In the genomic region with DNA sequence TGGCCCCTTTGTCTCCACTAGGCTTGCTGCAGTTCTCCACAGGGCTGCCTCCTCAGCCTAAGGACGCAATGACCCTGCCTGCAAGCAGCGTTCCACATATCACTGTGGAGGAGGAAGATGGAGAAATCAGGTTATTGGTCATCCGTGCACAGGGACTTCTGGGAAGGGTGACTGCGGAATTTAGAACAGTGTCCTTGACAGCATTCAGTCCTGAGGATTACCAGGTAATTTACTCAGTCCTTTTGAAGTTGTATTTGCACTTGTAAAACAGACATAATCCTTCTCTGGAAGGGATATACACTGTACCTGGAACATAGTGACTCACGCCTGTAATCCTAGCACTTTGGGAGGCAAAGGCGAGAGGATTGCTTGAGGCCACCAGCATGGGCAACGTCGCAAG, we compare ENCODE assay signal across 24 cellular contexts.
"Had no signal": no experiment of that assay in that cellular context is flagged by ENCODE, and none has a peak within 500 bp of the region (broad histone marks: within the 10 kb centered on the region; RNA-seq: fewer than 3 reads in every experiment).

No MANE protein-coding gene starts in this region.

- H3K27me3 ChIP-seq: spleen, thyroid gland, upper lobe of right lung had no signal

- H3K27ac ChIP-seq: left ventricle myocardium inferior, spleen, thyroid gland, upper lobe of right lung had no signal

- H3K36me3 Mint-ChIP-seq: activated CD8-positive, alpha-beta memory T cell treated with anti-CD3 and anti-CD28 coated beads, Interleukin-2, amount 10 ng/mL, durations not matched to agents 7 days and 5 days; mesothelial cell of epicardium; naive thymus-derived CD8-positive, alpha-beta T cell had no signal

- H3K4me3 Mint-ChIP-seq: activated CD4-positive, alpha-beta T cell treated with anti-CD3 and anti-CD28 coated beads, Interleukin-2, amount 10 ng/mL, durations not matched to agents 24 days and 14 days; activated CD8-positive, alpha-beta memory T cell treated with anti-CD3 and anti-CD28 coated beads, Interleukin-2, amount 10 ng/mL, durations not matched to agents 7 days and 5 days; activated CD8-positive, alpha-beta T cell treated with anti-CD3 and anti-CD28 coated beads for 36 hours; activated naive CD8-positive, alpha-beta T cell treated with anti-CD3 and anti-CD28 coated beads, Interleukin-2, amount 50 U/mL, for 24 hours; mesothelial cell of epicardium; naive thymus-derived CD8-positive, alpha-beta T cell; stimulated activated naive CD8-positive, alpha-beta T cell treated with anti-CD3 and anti-CD28 coated beads, Interleukin-15, Interleukin-2, amounts not matched to agents 100 ng/mL and 50 ng/mL, for 24 hours; T-helper 1 cell treated with Interleukin-12 subunit alpha and Interleukin-12 subunit beta and Interleukin-4 antibody, amounts not matched to agents 30 μg/mL and 1 μg/mL, for 36 hours had no signal

- FAIRE-seq: endometrium had no signal

- ATAC-seq: activated CD4-positive, CD25-positive, alpha-beta regulatory T cell treated with anti-CD3 and anti-CD28 coated beads, Interleukin-2, amount 50 U/mL, for 24 hours; activated CD8-positive, alpha-beta memory T cell treated with anti-CD3 and anti-CD28 coated beads, Interleukin-2, amount 10 ng/mL, durations not matched to agents 7 days and 5 days; activated CD8-positive, alpha-beta T cell treated with anti-CD3 and anti-CD28 coated beads for 36 hours; activated naive CD8-positive, alpha-beta T cell treated with anti-CD3 and anti-CD28 coated beads, Interleukin-2, amount 50 U/mL, for 24 hours; naive thymus-derived CD8-positive, alpha-beta T cell; upper lobe of right lung had no signal

- DNase-seq: activated CD4-positive, alpha-beta T cell treated with anti-CD3 and anti-CD28 coated beads, Interleukin-2, amount 10 ng/mL, durations not matched to agents 24 days and 14 days; activated CD8-positive, alpha-beta memory T cell treated with anti-CD3 and anti-CD28 coated beads, Interleukin-2, amount 10 ng/mL, durations not matched to agents 7 days and 5 days; activated CD8-positive, alpha-beta T cell treated with anti-CD3 and anti-CD28 coated beads for 36 hours; activated gamma-delta T cell; activated naive CD4-positive, alpha-beta T cell treated with anti-CD3 and anti-CD28 coated beads, Interleukin-2, amount 50 U/mL, for 16 hours; activated naive CD8-positive, alpha-beta T cell treated with anti-CD3 and anti-CD28 coated beads, Interleukin-2, amount 50 U/mL, for 24 hours; activated T-cell treated with anti-CD3 and anti-CD28 coated beads for 4 hours; effector CD4-positive, alpha-beta T cell; foreskin melanocyte; glutamatergic neuron; hippocampal formation; left ventricle myocardium inferior; naive thymus-derived CD8-positive, alpha-beta T cell; retina; spleen; stimulated activated CD4-positive, alpha-beta T cell treated with anti-CD3 and anti-CD28 coated beads, Interleukin-4, amount 100 ng/mL, for 1 hour; substantia nigra; thyroid gland; upper lobe of right lung had no signal

- H3K27ac Mint-ChIP-seq: activated CD4-positive, alpha-beta T cell treated with anti-CD3 and anti-CD28 coated beads, Interleukin-2, amount 10 ng/mL, durations not matched to agents 24 days and 14 days; activated CD8-positive, alpha-beta memory T cell treated with anti-CD3 and anti-CD28 coated beads, Interleukin-2, amount 10 ng/mL, durations not matched to agents 7 days and 5 days; activated CD8-positive, alpha-beta T cell treated with anti-CD3 and anti-CD28 coated beads for 36 hours; activated naive CD8-positive, alpha-beta T cell treated with anti-CD3 and anti-CD28 coated beads, Interleukin-2, amount 50 U/mL, for 24 hours; mesothelial cell of epicardium; naive thymus-derived CD8-positive, alpha-beta T cell; stimulated activated naive CD8-positive, alpha-beta T cell treated with anti-CD3 and anti-CD28 coated beads, Interleukin-15, Interleukin-2, amounts not matched to agents 100 ng/mL and 50 ng/mL, for 24 hours; T-helper 1 cell treated with Interleukin-12 subunit alpha and Interleukin-12 subunit beta and Interleukin-4 antibody, amounts not matched to agents 30 μg/mL and 1 μg/mL, for 36 hours had no signal

- H3K27me3 Mint-ChIP-seq: activated CD4-positive, alpha-beta T cell treated with anti-CD3 and anti-CD28 coated beads, Interleukin-2, amount 10 ng/mL, durations not matched to agents 24 days and 14 days; activated CD8-positive, alpha-beta memory T cell treated with anti-CD3 and anti-CD28 coated beads, Interleukin-2, amount 10 ng/mL, durations not matched to agents 7 days and 5 days; activated naive CD8-positive, alpha-beta T cell treated with anti-CD3 and anti-CD28 coated beads, Interleukin-2, amount 50 U/mL, for 24 hours; stimulated activated naive CD8-positive, alpha-beta T cell treated with anti-CD3 and anti-CD28 coated beads, Interleukin-15, Interleukin-2, amounts not matched to agents 100 ng/mL and 50 ng/mL, for 24 hours had no signal

- H3K9me3 Mint-ChIP-seq: activated CD4-positive, alpha-beta T cell treated with anti-CD3 and anti-CD28 coated beads, Interleukin-2, amount 10 ng/mL, durations not matched to agents 24 days and 14 days; activated CD8-positive, alpha-beta T cell treated with anti-CD3 and anti-CD28 coated beads for 36 hours; activated naive CD8-positive, alpha-beta T cell treated with anti-CD3 and anti-CD28 coated beads, Interleukin-2, amount 50 U/mL, for 24 hours; mesothelial cell of epicardium; naive thymus-derived CD8-positive, alpha-beta T cell; stimulated activated naive CD8-positive, alpha-beta T cell treated with anti-CD3 and anti-CD28 coated beads, Interleukin-15, Interleukin-2, amounts not matched to agents 100 ng/mL and 50 ng/mL, for 24 hours; T-helper 1 cell treated with Interleukin-12 subunit alpha and Interleukin-12 subunit beta and Interleukin-4 antibody, amounts not matched to agents 30 μg/mL and 1 μg/mL, for 36 hours had no signal

- H3K9me3 ChIP-seq: left ventricle myocardium inferior, spleen, thyroid gland, upper lobe of right lung had no signal

- H3K4me1 Mint-ChIP-seq: activated CD4-positive, alpha-beta T cell treated with anti-CD3 and anti-CD28 coated beads, Interleukin-2, amount 10 ng/mL, durations not matched to agents 24 days and 14 days; activated CD8-positive, alpha-beta memory T cell treated with anti-CD3 and anti-CD28 coated beads, Interleukin-2, amount 10 ng/mL, durations not matched to agents 7 days and 5 days; activated naive CD8-positive, alpha-beta T cell treated with anti-CD3 and anti-CD28 coated beads, Interleukin-2, amount 50 U/mL, for 24 hours; mesothelial cell of epicardium; naive thymus-derived CD8-positive, alpha-beta T cell had no signal

- H3K36me3 ChIP-seq: left ventricle myocardium inferior, spleen, thyroid gland, upper lobe of right lung had no signal

- H3K4me3 ChIP-seq: left ventricle myocardium inferior, spleen, thyroid gland, upper lobe of right lung had no signal

- H3K4me1 ChIP-seq: left ventricle myocardium inferior, spleen, thyroid gland, upper lobe of right lung had no signal
